27 cellular contexts compared by ENCODE assay signal in the genomic region with DNA sequence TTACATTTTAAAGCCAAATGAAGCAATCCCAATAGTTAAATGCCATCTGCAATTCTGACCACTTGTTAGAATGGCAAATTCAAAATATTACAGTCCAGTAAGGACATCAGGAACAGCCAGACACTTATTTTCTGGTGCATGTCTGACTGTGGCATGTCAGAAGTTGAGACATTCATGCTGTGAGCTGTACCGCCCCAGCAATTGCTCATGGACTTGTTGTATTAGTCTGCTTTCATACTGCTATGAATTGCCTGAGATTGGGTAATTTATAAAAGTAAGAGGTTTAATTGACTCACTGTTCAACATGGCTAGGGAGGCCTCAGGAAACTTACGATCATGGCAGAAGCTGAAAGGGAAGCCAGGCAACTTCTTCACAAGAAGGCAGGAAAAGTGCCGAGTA. TPM values are rescaled to one million over a fixed set of nuclear protein-coding genes. Genes with fewer than 3 reads are reported as not detected.
A peak's percentile ranks its signal among the peaks of the same experiment; 100 is the strongest.
DNase-seq lines count a peak whose midpoint lies in the region; ATAC-seq and TF ChIP-seq lines count a peak whose summit lies in the region.
"Had no signal": no experiment of that assay in that cellular context is flagged by ENCODE, and none has a peak within 500 bp of the region (broad histone marks: within the 10 kb centered on the region; RNA-seq: fewer than 3 reads in every experiment).

No MANE protein-coding gene starts in this region.

- H3K27ac ChIP-seq in mammary epithelial cell (ENCODE audit: insufficient read depth, low read depth, low read length), result no peak overlapping the region
- H3K27ac ChIP-seq: coronary artery, gastrocnemius medialis, PC-9, SJCRH30 had no signal

- ATAC-seq in stimulated activated effector memory CD8-positive, alpha-beta T cell treated with anti-CD3 and anti-CD28 coated beads, Interleukin-12 subunit alpha, Interleukin-12 subunit beta, amount 100 ng/mL, for 72 hours, result peak; percentile 26
- no peak for ATAC-seq in GM21717 (IDR thresholded peaks at IDR 0.05; ENCODE audit: unreplicated experiment)
- no peak for ATAC-seq in activated naive CD4-positive, alpha-beta T cell treated with anti-CD3 and anti-CD28 coated beads, Interleukin-2, amount 50 U/mL, for 72 hours
- ATAC-seq: activated CD8-positive, alpha-beta memory T cell treated with anti-CD3 and anti-CD28 coated beads, Interleukin-2, amount 10 ng/mL, durations not matched to agents 7 days and 5 days; gastrocnemius medialis; mucosa of descending colon; stimulated activated naive B cell treated with anti-CD40 and anti-IgM and Interleukin-4, amounts not matched to agents 10 μg/mL and 1 μg/mL and 100 μg/mL, for 72 hours; T-cell had no signal

- H3K9me3 ChIP-seq in mammary epithelial cell (replicated peaks; ENCODE audit: insufficient read depth, low read length), result no peaks in the 10 kb centered on the region
- H3K9me3 ChIP-seq: BE2C, gastrocnemius medialis, mucosa of descending colon, SJCRH30 had no signal

- H3K4me1 ChIP-seq in mammary epithelial cell (ENCODE audit: insufficient read depth, low read length), result peaks cover 11% of the 10 kb centered on the region
- H3K4me1 ChIP-seq: BE2C had no signal

- H3K27me3 ChIP-seq in mammary epithelial cell (ENCODE audit: insufficient read depth, low read length), result no peaks in the 10 kb centered on the region
- H3K27me3 ChIP-seq: BE2C, gastrocnemius medialis, SJCRH30 had no signal

- H3K4me1 Mint-ChIP-seq in HFFc6 (ENCODE audit: low read depth), result peaks cover 10% of the 10 kb centered on the region
- no peaks in the 10 kb centered on the region for H3K4me1 Mint-ChIP-seq in stimulated activated effector memory CD8-positive, alpha-beta T cell treated with anti-CD3 and anti-CD28 coated beads, Interleukin-12 subunit alpha, Interleukin-12 subunit beta, amount 100 ng/mL, for 72 hours
- H3K4me1 Mint-ChIP-seq: activated CD8-positive, alpha-beta memory T cell treated with anti-CD3 and anti-CD28 coated beads, Interleukin-2, amount 10 ng/mL, durations not matched to agents 7 days and 5 days; endodermal cell; stimulated activated naive B cell treated with anti-CD40 and anti-IgM and Interleukin-4, amounts not matched to agents 10 μg/mL and 1 μg/mL and 100 μg/mL, for 72 hours; T-cell had no signal

- no peak overlapping the region for H2AFZ ChIP-seq in mammary epithelial cell (ENCODE audit: low read depth, low read length)
- H2AFZ ChIP-seq: PC-9 had no signal

- peaks cover 6% of the 10 kb centered on the region; the same call in 1 of the 2 replicates for H3K27me3 Mint-ChIP-seq in HFFc6 (ENCODE audit: insufficient read depth)
- H3K27me3 Mint-ChIP-seq: activated CD8-positive, alpha-beta memory T cell treated with anti-CD3 and anti-CD28 coated beads, Interleukin-2, amount 10 ng/mL, durations not matched to agents 7 days and 5 days had no signal

- peaks cover 14% of the 10 kb centered on the region for H3K36me3 Mint-ChIP-seq in HFFc6 (ENCODE audit: low read depth)
- no peaks in the 10 kb centered on the region for H3K36me3 Mint-ChIP-seq in stimulated activated effector memory CD8-positive, alpha-beta T cell treated with anti-CD3 and anti-CD28 coated beads, Interleukin-12 subunit alpha, Interleukin-12 subunit beta, amount 100 ng/mL, for 72 hours
- no peaks in the 10 kb centered on the region for H3K36me3 Mint-ChIP-seq in activated naive CD4-positive, alpha-beta T cell treated with anti-CD3 and anti-CD28 coated beads, Interleukin-2, amount 50 U/mL, for 72 hours
- H3K36me3 Mint-ChIP-seq: activated CD8-positive, alpha-beta memory T cell treated with anti-CD3 and anti-CD28 coated beads, Interleukin-2, amount 10 ng/mL, durations not matched to agents 7 days and 5 days; activated naive CD8-positive, alpha-beta T cell; T-cell had no signal

- no peaks in the 10 kb centered on the region for H3K36me3 ChIP-seq in mammary epithelial cell (ENCODE audit: insufficient read depth, low read length)
- H3K36me3 ChIP-seq: BE2C, gastrocnemius medialis had no signal

- no peaks in the 10 kb centered on the region for H3K79me2 ChIP-seq in mammary epithelial cell (ENCODE audit: insufficient read depth, low read length)

- peaks cover 4% of the 10 kb centered on the region; the same call in 1 of the 2 replicates for H3K9me3 Mint-ChIP-seq in HFFc6
- no peaks in the 10 kb centered on the region for H3K9me3 Mint-ChIP-seq in stimulated activated effector memory CD8-positive, alpha-beta T cell treated with anti-CD3 and anti-CD28 coated beads, Interleukin-12 subunit alpha, Interleukin-12 subunit beta, amount 100 ng/mL, for 72 hours
- no peaks in the 10 kb centered on the region for H3K9me3 Mint-ChIP-seq in activated naive CD4-positive, alpha-beta T cell treated with anti-CD3 and anti-CD28 coated beads, Interleukin-2, amount 50 U/mL, for 72 hours
- H3K9me3 Mint-ChIP-seq: activated T-helper 1 cell treated with anti-CD3 and anti-CD28 coated beads, Interleukin-12 subunit alpha, Interleukin-12 subunit beta, Interleukin-2, Interleukin-4 antibody, amounts not matched to agents 30 ng/mL and 10 ng/mL and 1 ng/mL, durations not matched to agents 14 hours and 24 hours and 36 hours; endodermal cell; stimulated activated naive B cell treated with anti-CD40 and anti-IgM and Interleukin-4, amounts not matched to agents 10 μg/mL and 1 μg/mL and 100 μg/mL, for 72 hours; T-cell had no signal

- 92% methylated on average over 3 of the region's 3 CpGs for WGBS in mammary epithelial cell (ENCODE audit: low coverage, missing lambda C conversion rate)

- DNase-seq in HFFc6 (no peak), mammary epithelial cell (peak; percentile 64), fibroblast of pulmonary artery (ENCODE audit: low read depth) (peak; percentile 55), NCI-H187 (lab: John Stamatoyannopoulos, UW) (no peak)
- no peak for DNase-seq in stimulated activated effector memory CD8-positive, alpha-beta T cell treated with anti-CD3 and anti-CD28 coated beads, Interleukin-12 subunit alpha, Interleukin-12 subunit beta, amount 100 ng/mL, for 72 hours (ENCODE audit: low spot score in 2 of 2)
- no peak for DNase-seq in activated naive CD4-positive, alpha-beta T cell treated with anti-CD3 and anti-CD28 coated beads, Interleukin-2, amount 50 U/mL, for 72 hours (ENCODE audit: low spot score in 2 of 2)
- DNase-seq: activated CD4-positive, alpha-beta T cell treated with anti-CD3 and anti-CD28 coated beads for 4 hours; activated CD8-positive, alpha-beta memory T cell treated with anti-CD3 and anti-CD28 coated beads, Interleukin-2, amount 10 ng/mL, durations not matched to agents 7 days and 5 days; BE2C; DMS53; endodermal cell; gastrocnemius medialis; islet precursor cell; Kasumi-1; mucosa of descending colon; NCI-H1092; NCI-H2029; NCI-H446; PC-9; SJCRH30; small intestine; stimulated activated naive B cell treated with anti-CD40 and anti-IgM and Interleukin-4, amounts not matched to agents 10 μg/mL and 1 μg/mL and 100 μg/mL, for 72 hours; T-cell had no signal

- H3K27ac Mint-ChIP-seq in HFFc6, result peak overlapping the region; percentile 48
- H3K27ac Mint-ChIP-seq in stimulated activated effector memory CD8-positive, alpha-beta T cell treated with anti-CD3 and anti-CD28 coated beads, Interleukin-12 subunit alpha, Interleukin-12 subunit beta, amount 100 ng/mL, for 72 hours, result no peak overlapping the region
- no peak overlapping the region for H3K27ac Mint-ChIP-seq in activated naive CD4-positive, alpha-beta T cell treated with anti-CD3 and anti-CD28 coated beads, Interleukin-2, amount 50 U/mL, for 72 hours
- H3K27ac Mint-ChIP-seq: activated CD8-positive, alpha-beta memory T cell treated with anti-CD3 and anti-CD28 coated beads, Interleukin-2, amount 10 ng/mL, durations not matched to agents 7 days and 5 days; activated naive CD8-positive, alpha-beta T cell; activated T-helper 1 cell treated with anti-CD3 and anti-CD28 coated beads, Interleukin-12 subunit alpha, Interleukin-12 subunit beta, Interleukin-2, Interleukin-4 antibody, amounts not matched to agents 30 ng/mL and 10 ng/mL and 1 ng/mL, durations not matched to agents 14 hours and 24 hours and 36 hours; endodermal cell; stimulated activated naive B cell treated with anti-CD40 and anti-IgM and Interleukin-4, amounts not matched to agents 10 μg/mL and 1 μg/mL and 100 μg/mL, for 72 hours; T-cell had no signal

- in situ Hi-C loops in mammary epithelial cell (cut with MboI; ENCODE audit: low sequenced_read_pairs in 2 of 2), result no loop called here

- BruUV-seq in mammary epithelial cell (replicated peaks; lab: Mats Ljungman, UMichigan), result no TSS peak

- dilution Hi-C loops in mammary epithelial cell (cut with HindIII; ENCODE audit: low sequenced_read_pairs), result no loop called here

- H4K20me1 ChIP-seq in mammary epithelial cell (ENCODE audit: insufficient read depth, low read length), result no peaks in the 10 kb centered on the region

- no peak overlapping the region for H3K9ac ChIP-seq in mammary epithelial cell (ENCODE audit: insufficient read depth, low read length)

- H3K4me3 Mint-ChIP-seq in HFFc6, result no peak overlapping the region
- no peak overlapping the region for H3K4me3 Mint-ChIP-seq in stimulated activated effector memory CD8-positive, alpha-beta T cell treated with anti-CD3 and anti-CD28 coated beads, Interleukin-12 subunit alpha, Interleukin-12 subunit beta, amount 100 ng/mL, for 72 hours
- H3K4me3 Mint-ChIP-seq: activated CD8-positive, alpha-beta memory T cell treated with anti-CD3 and anti-CD28 coated beads, Interleukin-2, amount 10 ng/mL, durations not matched to agents 7 days and 5 days; activated naive CD8-positive, alpha-beta T cell; activated T-helper 1 cell treated with anti-CD3 and anti-CD28 coated beads, Interleukin-12 subunit alpha, Interleukin-12 subunit beta, Interleukin-2, Interleukin-4 antibody, amounts not matched to agents 30 ng/mL and 10 ng/mL and 1 ng/mL, durations not matched to agents 14 hours and 24 hours and 36 hours; endodermal cell; stimulated activated naive B cell treated with anti-CD40 and anti-IgM and Interleukin-4, amounts not matched to agents 10 μg/mL and 1 μg/mL and 100 μg/mL, for 72 hours; T-cell had no signal

- no peak overlapping the region for H3K4me2 ChIP-seq in mammary epithelial cell (ENCODE audit: insufficient read depth, low read depth, low read length)
- H3K4me2 ChIP-seq: PC-9 had no signal

- TF ChIP-seq CTCF in HFFc6 (IDR thresholded peaks at IDR 0.05), result no peak
- TF ChIP-seq CTCF in mammary epithelial cell (conservative IDR thresholded peaks at IDR 0.05 in 1 of 2, IDR thresholded peaks at IDR 0.05 in 1 of 2; ENCODE audit: extremely low read depth in 1 of 2, insufficient read depth in 1 of 2, low read depth in 1 of 2, low read length in 2 of 2), result no peak
- TF ChIP-seq CTCF in fibroblast of pulmonary artery (IDR thresholded peaks at IDR 0.05; ENCODE audit: low read length, missing control alignments), result no peak

- intact Hi-C loops in mammary epithelial cell (cut with micrococcal nuclease), result no loop called here

- CTCF ChIA-PET in mammary epithelial cell (lab: Charles Lee; ENCODE audit: low non-redundant PET), result no interaction called here

- no peak overlapping the region for H3K4me3 ChIP-seq in mammary epithelial cell (replicated peaks in 1 of 3; ENCODE audit: insufficient read depth in 1 of 3, low read depth in 2 of 3, low read length in 3 of 3)
- H3K4me3 ChIP-seq in fibroblast of pulmonary artery (replicated peaks; ENCODE audit: low read depth, low read length), result no peak overlapping the region
- H3K4me3 ChIP-seq: coronary artery, gastrocnemius medialis, mucosa of descending colon, PC-9, SJCRH30 had no signal

RNA-seq across cellular contexts. Expression of a gene that starts 19.1 kb away (rescaled TPM):
- total RNA-seq in HFFc6 (2021; fragmentation: NEBNext Ultra II Directional; extraction: Animal tissue kit (Norgen Biotek cat#: 25700)), result 100 to 1,000 TPM; 235 to 320 (median 277) TPM
- total RNA-seq in mammary epithelial cell, result 10 to 100 TPM in 1 of 2 donors, 1 to 10 TPM in 1; 5.1 to 15.8 TPM
- 7.6 TPM for polyA plus RNA-seq in mammary epithelial cell
- polyA minus RNA-seq in mammary epithelial cell, result 12.0 TPM
- not detected for total RNA-seq in activated naive CD4-positive, alpha-beta T cell treated with anti-CD3 and anti-CD28 coated beads, Interleukin-2, amount 50 U/mL, for 72 hours
- total RNA-seq: activated CD8-positive, alpha-beta memory T cell treated with anti-CD3 and anti-CD28 coated beads, Interleukin-2, amount 10 ng/mL, durations not matched to agents 7 days and 5 days; activated T-helper 1 cell treated with anti-CD3 and anti-CD28 coated beads, Interleukin-12 subunit alpha, Interleukin-12 subunit beta, Interleukin-2, Interleukin-4 antibody, amounts not matched to agents 30 ng/mL and 10 ng/mL and 1 ng/mL, durations not matched to agents 14 hours and 24 hours and 36 hours had no signal

Comparison
In these comparisons a context has a peak if more than half of its experiments do, and no peak if none do; other contexts are left out.
1. DNase-seq: peak in mammary epithelial cell (single experiment) and fibroblast of pulmonary artery (single experiment); none in HFFc6 (single experiment), stimulated activated effector memory CD8-positive, alpha-beta T cell treated with anti-CD3 and anti-CD28 coated beads, Interleukin-12 subunit alpha, Interleukin-12 subunit beta, amount 100 ng/mL, for 72 hours (0 of 2), NCI-H187 (0 of 2) and activated naive CD4-positive, alpha-beta T cell treated with anti-CD3 and anti-CD28 coated beads, Interleukin-2, amount 50 U/mL, for 72 hours (0 of 2).
2. RNA of a gene that starts 19.1 kb away (total RNA-seq): 235 to 320 TPM in HFFc6; 5.1 to 15.8 TPM in mammary epithelial cell and not detected in activated naive CD4-positive, alpha-beta T cell treated with anti-CD3 and anti-CD28 coated beads, Interleukin-2, amount 50 U/mL, for 72 hours; every median in the first group is over 10 times any median in the second.